Comparison of ENCODE assay signal across 8 cellular contexts in the genomic region with DNA sequence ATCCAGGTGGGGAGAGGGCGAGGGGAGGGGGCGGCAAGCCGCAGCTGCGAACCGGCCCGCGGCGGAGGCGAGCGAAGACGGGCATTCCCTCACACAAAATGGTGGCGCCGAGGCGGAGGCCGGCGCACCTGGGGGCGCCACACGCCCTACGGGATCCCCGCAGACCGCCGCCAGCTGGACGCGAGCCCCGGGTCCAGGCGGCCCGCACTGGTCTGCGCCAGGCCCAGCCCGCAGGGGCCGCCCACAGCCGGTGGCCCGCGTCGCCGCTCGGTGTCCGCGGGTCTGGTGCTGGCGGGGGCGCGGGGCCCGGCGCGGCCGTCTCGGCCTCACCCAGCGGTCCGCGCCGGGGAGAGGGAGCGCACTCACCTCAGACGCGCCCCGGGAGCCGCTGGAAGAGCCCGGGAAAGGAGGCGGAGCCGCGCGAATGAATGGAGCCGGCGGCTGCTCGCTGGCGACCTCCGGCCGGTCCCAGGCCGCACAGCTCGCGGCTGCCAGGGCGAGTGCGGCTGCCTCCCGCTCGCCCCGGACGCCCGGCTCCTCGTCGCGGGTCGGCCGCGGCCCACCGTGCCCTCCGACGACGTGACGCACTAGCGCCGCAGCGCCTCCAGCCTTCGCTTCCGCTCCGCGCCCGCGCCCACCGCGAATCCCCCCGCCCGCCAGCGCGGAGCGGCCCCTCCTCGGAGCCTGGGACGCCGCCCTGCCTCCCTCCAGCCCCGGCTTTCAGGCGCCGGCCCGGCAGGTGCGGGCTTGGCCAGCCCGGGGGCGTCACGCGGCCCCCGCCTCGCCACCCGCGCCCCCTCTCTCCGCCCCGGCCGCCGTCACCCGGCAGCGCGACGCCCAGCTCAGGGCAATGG. TPM values are rescaled to one million over a fixed set of nuclear protein-coding genes. Genes with fewer than 3 reads are reported as not detected.
DNase-seq lines count a peak whose midpoint lies in the region; ATAC-seq, FAIRE-seq and TF ChIP-seq lines count a peak whose summit lies in the region.

A gene with protein sequence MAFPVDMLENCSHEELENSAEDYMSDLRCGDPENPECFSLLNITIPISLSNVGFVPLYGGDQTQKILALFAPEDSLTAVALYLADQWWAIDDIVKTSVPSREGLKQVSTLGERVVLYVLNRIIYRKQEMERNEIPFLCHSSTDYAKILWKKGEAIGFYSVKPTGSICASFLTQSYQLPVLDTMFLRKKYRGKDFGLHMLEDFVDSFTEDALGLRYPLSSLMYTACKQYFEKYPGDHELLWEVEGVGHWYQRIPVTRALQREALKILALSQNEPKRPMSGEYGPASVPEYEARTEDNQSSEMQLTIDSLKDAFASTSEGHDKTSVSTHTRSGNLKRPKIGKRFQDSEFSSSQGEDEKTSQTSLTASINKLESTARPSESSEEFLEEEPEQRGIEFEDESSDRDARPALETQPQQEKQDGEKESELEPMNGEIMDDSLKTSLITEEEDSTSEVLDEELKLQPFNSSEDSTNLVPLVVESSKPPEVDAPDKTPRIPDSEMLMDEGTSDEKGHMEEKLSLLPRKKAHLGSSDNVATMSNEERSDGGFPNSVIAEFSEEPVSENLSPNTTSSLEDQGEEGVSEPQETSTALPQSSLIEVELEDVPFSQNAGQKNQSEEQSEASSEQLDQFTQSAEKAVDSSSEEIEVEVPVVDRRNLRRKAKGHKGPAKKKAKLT (minus strand): TSS at position 589 of the 854 bp plus-strand sequence. CDS start 24,711 bp downstream, outside the sequence.

- peak; percentile 45 for TF ChIP-seq POLR2A in GM12891 (IDR thresholded peaks at IDR 0.05; ENCODE audit: low read depth, low read length)

- no peaks in the 10 kb centered on the region for H3K9me3 Mint-ChIP-seq in activated naive CD8-positive, alpha-beta T cell (ENCODE audit: low read depth)

- peak within 1 kb of the TSS; percentile 92 for H3K4me3 Mint-ChIP-seq in activated naive CD8-positive, alpha-beta T cell

- intact Hi-C loops in left ventricle myocardium superior (cut with micrococcal nuclease): no loop called here

- peak within 1 kb of the TSS; percentile 94 for H3K27ac Mint-ChIP-seq in activated naive CD8-positive, alpha-beta T cell

- no peaks in the 10 kb centered on the region for H3K27me3 Mint-ChIP-seq in activated naive CD8-positive, alpha-beta T cell

- H3K27me3 ChIP-seq in SJSA1 (replicated peaks): no peaks in the 10 kb centered on the region

- H3K27ac ChIP-seq in SJSA1: peak within 1 kb of the TSS; percentile 62

- peaks cover 7% of the 10 kb centered on the region for H3K36me3 ChIP-seq in SJSA1

- peaks cover 7% of the 10 kb centered on the region for H3K9me3 ChIP-seq in SJSA1 (replicated peaks)

- DNase-seq in GM12891 (ENCODE audit: insufficient read length, low spot score) (peak; percentile 42), SJSA1 (ENCODE audit: low read depth in 1 of 2, low spot score in 2 of 2) (peak; percentile 51 to 57), left ventricle myocardium superior (peak; percentile 54), putamen (ENCODE audit: low spot score) (peak; percentile 31), AML-193 (lab: John Stamatoyannopoulos, UW) (no peak)

- peak; percentile 43 for ATAC-seq in HG02870 (IDR thresholded peaks at IDR 0.05; ENCODE audit: unreplicated experiment)
- ATAC-seq in left ventricle myocardium superior: peak; percentile 86
- no peak for ATAC-seq in HG03571 (IDR thresholded peaks at IDR 0.05; ENCODE audit: unreplicated experiment)

- H3K36me3 Mint-ChIP-seq in activated naive CD8-positive, alpha-beta T cell: no peaks in the 10 kb centered on the region

- H3K4me1 ChIP-seq in SJSA1 (replicated peaks): peaks cover 22% of the 10 kb centered on the region

- H3K4me1 Mint-ChIP-seq in activated naive CD8-positive, alpha-beta T cell (ENCODE audit: low read depth): peaks cover 42% of the 10 kb centered on the region

- peak; percentile 92 for FAIRE-seq in GM12891 (lab: Jason Lieb, UNC)

- peak within 1 kb of the TSS; percentile 98 for H3K4me3 ChIP-seq in SJSA1

TF ChIP-seq in GM12891, 5 proteins besides CTCF, POLR2A, EP300 and RAD21:
- no peak for TF ChIP-seq POU2F2 (IDR thresholded peaks at IDR 0.05; ENCODE audit: low read depth, low read length)
- 0 out of 2 replicates have a peak, but pooled peaks have one; percentile 29 for TF ChIP-seq TAF1 (IDR thresholded peaks at IDR 0.05; ENCODE audit: low read depth, low read length)
- TF ChIP-seq SPI1 (IDR thresholded peaks at IDR 0.05; ENCODE audit: low read depth, low read length): no peak
TF ChIP-seq in GM12891: peak in this region for 1.

RNA-seq across cellular contexts. Expression of the gene that starts here (rescaled TPM):
- polyA plus RNA-seq in GM12891 (2012; ENCODE audit: low read depth, missing spikeins): 5.8 TPM
- 16.5 and 21.9 TPM in 2 replicates for total RNA-seq in SJSA1 (2014; rRNA removed; shearing (Covaris generic))
- 3.6 TPM for total RNA-seq in left ventricle myocardium superior

Comparison
In these comparisons a context has a peak if more than half of its experiments do, and no peak if none do; other contexts are left out.
1. DNase-seq: peak in GM12891 (single experiment), SJSA1 (2 of 2), left ventricle myocardium superior (single experiment) and putamen (single experiment); none in AML-193 (0 of 2).